ENCODE assay signal across 17 cellular contexts in the genomic region with DNA sequence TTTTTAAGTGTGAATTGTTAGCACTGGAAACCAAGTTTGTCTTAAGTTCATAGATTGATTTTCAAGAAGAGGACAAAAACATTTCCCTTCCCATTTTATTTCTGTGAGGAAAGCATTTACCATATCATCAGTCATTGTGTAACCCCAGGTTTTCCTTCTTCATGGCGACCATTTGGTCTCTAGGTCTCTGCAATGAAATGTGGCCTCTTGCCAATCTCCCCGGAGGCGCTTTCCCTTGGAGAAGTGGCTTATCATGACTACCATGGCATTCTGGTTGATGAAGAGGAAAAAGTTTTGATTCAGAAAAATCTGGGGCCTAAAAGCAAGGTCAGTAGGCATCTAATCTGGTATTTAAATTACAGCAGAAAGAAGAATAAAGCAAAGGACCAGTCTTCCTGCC.
"Had no signal": no experiment of that assay in that cellular context is flagged by ENCODE, and none has a peak within 500 bp of the region (broad histone marks: within the 10 kb centered on the region; RNA-seq: fewer than 3 reads in every experiment).

No MANE protein-coding gene starts in this region.

- H3K27ac Mint-ChIP-seq: activated B cell treated with CpG ODN at 0.5 μM for 24 hours; activated CD4-positive, alpha-beta T cell treated with anti-CD3 and anti-CD28 coated beads, Interleukin-2, amount 10 ng/mL, durations not matched to agents 7 days and 5 days; dendritic cell treated with granulocyte-macrophage colony-stimulating factor and Interleukin-4, amounts not matched to agents 40 ng/mL and 50 ng/mL, for 4 days; T-helper 1 cell treated with Interleukin-12 subunit alpha and Interleukin-12 subunit beta and Interleukin-4 antibody, amounts not matched to agents 30 μg/mL and 1 μg/mL, for 36 hours; type B pancreatic cell had no signal

- H3K9me3 Mint-ChIP-seq: activated B cell treated with CpG ODN at 0.5 μM for 24 hours; activated CD4-positive, alpha-beta T cell treated with anti-CD3 and anti-CD28 coated beads, Interleukin-2, amount 10 ng/mL, durations not matched to agents 7 days and 5 days; dendritic cell treated with granulocyte-macrophage colony-stimulating factor and Interleukin-4, amounts not matched to agents 40 ng/mL and 50 ng/mL, for 4 days; effector memory CD8-positive, alpha-beta T cell; immature natural killer cell; naive B cell; T-helper 1 cell treated with Interleukin-12 subunit alpha and Interleukin-12 subunit beta and Interleukin-4 antibody, amounts not matched to agents 30 μg/mL and 1 μg/mL, for 36 hours; type B pancreatic cell had no signal

- DNase-seq: activated B cell treated with CpG ODN at 0.5 μM for 24 hours; activated CD4-positive, alpha-beta T cell treated with anti-CD3 and anti-CD28 coated beads, Interleukin-2, amount 10 ng/mL, durations not matched to agents 7 days and 5 days; amniotic stem cell; brain microvascular endothelial cell; cerebellar nuclear complex; effector memory CD8-positive, alpha-beta T cell; erythroblast; immature natural killer cell; left colon; naive B cell; psoas muscle; sigmoid colon; stimulated activated CD4-positive, alpha-beta T cell treated with anti-CD3 and anti-CD28 coated beads, Interleukin-2, amount 100 ng/mL, for 24 hours; stimulated activated naive CD4-positive, alpha-beta T cell treated with Interleukin-2 at 50 U/mL for 16 hours had no signal

- H3K4me3 Mint-ChIP-seq: activated B cell treated with CpG ODN at 0.5 μM for 24 hours; activated CD4-positive, alpha-beta T cell treated with anti-CD3 and anti-CD28 coated beads, Interleukin-2, amount 10 ng/mL, durations not matched to agents 7 days and 5 days; dendritic cell treated with granulocyte-macrophage colony-stimulating factor and Interleukin-4, amounts not matched to agents 40 ng/mL and 50 ng/mL, for 4 days; effector memory CD8-positive, alpha-beta T cell; immature natural killer cell; naive B cell; T-helper 1 cell treated with Interleukin-12 subunit alpha and Interleukin-12 subunit beta and Interleukin-4 antibody, amounts not matched to agents 30 μg/mL and 1 μg/mL, for 36 hours; type B pancreatic cell had no signal

- H3K27me3 Mint-ChIP-seq: activated B cell treated with CpG ODN at 0.5 μM for 24 hours; activated CD4-positive, alpha-beta T cell treated with anti-CD3 and anti-CD28 coated beads, Interleukin-2, amount 10 ng/mL, durations not matched to agents 7 days and 5 days; dendritic cell treated with granulocyte-macrophage colony-stimulating factor and Interleukin-4, amounts not matched to agents 40 ng/mL and 50 ng/mL, for 4 days; effector memory CD8-positive, alpha-beta T cell; naive B cell; type B pancreatic cell had no signal

- H3K4me3 ChIP-seq: psoas muscle, sigmoid colon had no signal

- ATAC-seq: effector memory CD8-positive, alpha-beta T cell; left colon; psoas muscle had no signal

- H3K27ac ChIP-seq: brain microvascular endothelial cell, psoas muscle, sigmoid colon had no signal

- H3K9me3 ChIP-seq: psoas muscle, sigmoid colon had no signal

- H3K4me1 Mint-ChIP-seq: activated B cell treated with CpG ODN at 0.5 μM for 24 hours; activated CD4-positive, alpha-beta T cell treated with anti-CD3 and anti-CD28 coated beads, Interleukin-2, amount 10 ng/mL, durations not matched to agents 7 days and 5 days had no signal

- H3K27me3 ChIP-seq: brain microvascular endothelial cell, sigmoid colon had no signal
